8 cellular contexts compared by ENCODE assay signal in genomic region chr17:72591500-72592241, GRCh38.
A peak's percentile ranks its signal among the peaks of the same experiment; 100 is the strongest.
DNase-seq lines count a peak whose midpoint lies in the region; ATAC-seq and TF ChIP-seq lines count a peak whose summit lies in the region.

No MANE protein-coding gene starts in this region.

- H3K27ac ChIP-seq in psoas muscle: no peak overlapping the region

- H3K27me3 ChIP-seq in psoas muscle (ENCODE audit: insufficient read depth in 3 of 3, low read length in 2 of 3): peaks cover 0 to 59% (median 13%) of the 10 kb centered on the region in 3 donors

- no peaks in the 10 kb centered on the region for H3K36me3 ChIP-seq in psoas muscle (ENCODE audit: insufficient read depth in 1 of 2, low read depth in 1 of 2)

- peaks cover 47% of the 10 kb centered on the region for H3K27me3 Mint-ChIP-seq in activated CD4-positive, alpha-beta T cell treated with anti-CD3 and anti-CD28 coated beads, Interleukin-2, amount 10 ng/mL, durations not matched to agents 24 days and 14 days

- H3K27ac Mint-ChIP-seq in activated CD4-positive, alpha-beta T cell treated with anti-CD3 and anti-CD28 coated beads, Interleukin-2, amount 10 ng/mL, durations not matched to agents 24 days and 14 days: peak overlapping the region; percentile 30

- H3K4me3 Mint-ChIP-seq in activated CD4-positive, alpha-beta T cell treated with anti-CD3 and anti-CD28 coated beads, Interleukin-2, amount 10 ng/mL, durations not matched to agents 24 days and 14 days: peak overlapping the region; percentile 90

- no peak for TF ChIP-seq CTCF in psoas muscle (IDR thresholded peaks at IDR 0.05)

- peak; percentile 23 for DNase-seq in stimulated activated CD4-positive, alpha-beta T cell treated with anti-CD3 and anti-CD28 coated beads, Interleukin-15, amount 100 ng/mL, for 24 hours
- DNase-seq in stimulated activated CD4-positive, alpha-beta T cell treated with anti-CD3 and anti-CD28 coated beads, Interleukin-4, amount 100 ng/mL, for 1 hour: no peak
- DNase-seq in activated CD4-positive, alpha-beta T cell treated with anti-CD3 and anti-CD28 coated beads, Interleukin-2, amount 10 ng/mL, durations not matched to agents 24 days and 14 days: peak; percentile 75
- DNase-seq in glomerular visceral epithelial cell (ENCODE audit: extremely low spot score) (peak; percentile 48), psoas muscle (no peak), HPDE6-E6E7 (ENCODE audit: extremely low spot score) (no peak), activated gamma-delta T cell (lab: John Stamatoyannopoulos, UW) (no peak)

- no peaks in the 10 kb centered on the region for H3K36me3 Mint-ChIP-seq in activated CD4-positive, alpha-beta T cell treated with anti-CD3 and anti-CD28 coated beads, Interleukin-2, amount 10 ng/mL, durations not matched to agents 24 days and 14 days (ENCODE audit: low read depth)

- peak overlapping the region; percentile 62 for H3K4me3 ChIP-seq in psoas muscle

- H3K9me3 Mint-ChIP-seq in activated CD4-positive, alpha-beta T cell treated with anti-CD3 and anti-CD28 coated beads, Interleukin-2, amount 10 ng/mL, durations not matched to agents 24 days and 14 days: no peaks in the 10 kb centered on the region

- ATAC-seq in psoas muscle (peak in 1 of 4 donors; percentile 30), HG03378 (IDR thresholded peaks at IDR 0.05; ENCODE audit: unreplicated experiment) (no peak)

- H3K4me1 ChIP-seq in psoas muscle: peaks cover 11% of the 10 kb centered on the region

- intact Hi-C loops in activated CD4-positive, alpha-beta T cell treated with anti-CD3 and anti-CD28 coated beads, Interleukin-2, amount 10 ng/mL, durations not matched to agents 24 days and 14 days (cut with micrococcal nuclease): loop anchor here (2.0 to 5.0 kb wide), 2 partner anchors 31 to 136 kb away; no protein-coding TSS in a partner anchor
- intact Hi-C loops in psoas muscle (cut with DNase I): no loop called here

- WGBS in psoas muscle, 3 donors: 2 to 3% (median 2%) methylated on average over 56 of the region's 56 CpGs

- H3K4me1 Mint-ChIP-seq in activated CD4-positive, alpha-beta T cell treated with anti-CD3 and anti-CD28 coated beads, Interleukin-2, amount 10 ng/mL, durations not matched to agents 24 days and 14 days: peaks cover 34% of the 10 kb centered on the region

- H3K9me3 ChIP-seq in psoas muscle: no peaks in the 10 kb centered on the region

Comparison
In these comparisons a context has a peak if more than half of its experiments do, and no peak if none do; other contexts are left out.
1. DNase-seq: peak in stimulated activated CD4-positive, alpha-beta T cell treated with anti-CD3 and anti-CD28 coated beads, Interleukin-15, amount 100 ng/mL, for 24 hours (single experiment), activated CD4-positive, alpha-beta T cell treated with anti-CD3 and anti-CD28 coated beads, Interleukin-2, amount 10 ng/mL, durations not matched to agents 24 days and 14 days (single experiment) and glomerular visceral epithelial cell (single experiment); none in stimulated activated CD4-positive, alpha-beta T cell treated with anti-CD3 and anti-CD28 coated beads, Interleukin-4, amount 100 ng/mL, for 1 hour (single experiment), psoas muscle (0 of 2), HPDE6-E6E7 (single experiment) and activated gamma-delta T cell (single experiment).